In genomic region chr3:72820405-72820804, GRCh38 we compare ENCODE assay signal across 11 cellular contexts. TPM values are rescaled to one million over a fixed set of nuclear protein-coding genes. Genes with fewer than 3 reads are reported as not detected.
DNase-seq lines count a peak whose midpoint lies in the region; ATAC-seq and TF ChIP-seq lines count a peak whose summit lies in the region.
"Had no signal": no experiment of that assay in that cellular context is flagged by ENCODE, and none has a peak within 500 bp of the region (broad histone marks: within the 10 kb centered on the region; RNA-seq: fewer than 3 reads in every experiment).

No MANE protein-coding gene starts in this region.

- H3K9me3 ChIP-seq in heart left ventricle, result no peaks in the 10 kb centered on the region

- no peaks in the 10 kb centered on the region for H3K27me3 ChIP-seq in heart left ventricle

- ATAC-seq in T-cell (replicated peaks in 1 of 4) (no peak), heart left ventricle (peak; percentile 51 to 80 (median 60)), GM18909 (IDR thresholded peaks at IDR 0.05; ENCODE audit: poor library complexity, unreplicated experiment) (no peak), GM18858 (IDR thresholded peaks at IDR 0.05; ENCODE audit: unreplicated experiment) (no peak)

- no peaks in the 10 kb centered on the region for H3K27me3 Mint-ChIP-seq in T-cell

- H3K36me3 Mint-ChIP-seq in T-cell, result peaks cover 18% of the 10 kb centered on the region

- no peak overlapping the region for H3K4me3 Mint-ChIP-seq in T-cell

- H3K27ac Mint-ChIP-seq in T-cell, result peak overlapping the region; percentile 32 to 77

- CTCF ChIA-PET in T-cell (lab: Charles Lee), result interaction anchor here (0.7 to 5.6 kb wide), 7 partner anchors 22 to 1110 kb away, joined by 3 to 123 read pairs (median 3); no protein-coding TSS in a partner anchor

- POLR2A ChIA-PET in T-cell (lab: Charles Lee), result no interaction called here

- H3K4me1 ChIP-seq in heart left ventricle, result peaks cover 4 to 38% (median 33%) of the 10 kb centered on the region in 12 donors

- DNase-seq in NCI-H446 (lab: John Stamatoyannopoulos, UW) (peak; percentile 6 to 8), NCI-H446 treated with DMSO at 0.1 percent for 48 hours (lab: John Stamatoyannopoulos, UW) (no peak), T-cell (no peak), heart left ventricle (peak in 3 of 5 donors; percentile 37 to 71 (median 58)), superior temporal gyrus (ENCODE audit: extremely low spot score) (peak; percentile 80), islet precursor cell (no peak)
- DNase-seq: NCI-H1694, trophoblast cell had no signal

- no peaks in the 10 kb centered on the region for H3K9me3 Mint-ChIP-seq in T-cell

- H3K27ac ChIP-seq in heart left ventricle, result peak overlapping the region in 11 of 12 donors; percentile 5 to 73 (median 45)
- H3K27ac ChIP-seq: skin epidermis had no signal

- H3K4me1 Mint-ChIP-seq in T-cell, result peaks cover 0 to 7% (median 0%) of the 10 kb centered on the region in 3 donors

- TF ChIP-seq POLR2A in heart left ventricle (IDR thresholded peaks at IDR 0.05), result no peak

- no peak for TF ChIP-seq CTCF in heart left ventricle (IDR thresholded peaks at IDR 0.05)

- peak overlapping the region in 1 of 12 donors; percentile 13 for H3K4me3 ChIP-seq in heart left ventricle
- H3K4me3 ChIP-seq: skin epidermis had no signal

- intact Hi-C loops in heart left ventricle (cut with DNase I), result loop anchor here (2.0 to 10.0 kb wide), 17 partner anchors 153 to 1110 kb away; partner anchors contain the start of gene EIF4E3 (in 2 of the 10)

- peaks cover 0 to 28% (median 14%) of the 10 kb centered on the region in 9 donors for H3K36me3 ChIP-seq in heart left ventricle

RNA-seq across cellular contexts. Expression of gene SHQ1, which starts 27.8 kb away (rescaled TPM):
- total RNA-seq in T-cell (10 to 100 TPM; 16.6 to 29.0 (median 27.8) TPM), heart left ventricle (10 to 100 TPM; 13.6 to 26.0 (median 19.9) TPM)
- 10 to 100 TPM in 1 of 2 donors, 1 to 10 TPM in 1; 7.2 to 24.9 TPM for polyA plus RNA-seq in heart left ventricle

Comparison
In these comparisons a context has a peak if more than half of its experiments do, and no peak if none do; other contexts are left out.
1. DNase-seq: peak in NCI-H446 (2 of 2), heart left ventricle (3 of 5) and superior temporal gyrus (single experiment); none in NCI-H446 treated with DMSO at 0.1 percent for 48 hours (single experiment), T-cell (0 of 34) and islet precursor cell (single experiment).
2. ATAC-seq: peak in heart left ventricle (4 of 4); none in T-cell (0 of 4), GM18909 (single experiment) and GM18858 (single experiment).